Comparison of ENCODE assay signal across 9 cellular contexts in genomic region chr7:55018361-55019328, GRCh38. TPM values are rescaled to one million over a fixed set of nuclear protein-coding genes. Genes with fewer than 3 reads are reported as not detected.
DNase-seq lines count a peak whose midpoint lies in the region; ATAC-seq and TF ChIP-seq lines count a peak whose summit lies in the region.
"Had no signal": no experiment of that assay in that cellular context is flagged by ENCODE, and none has a peak within 500 bp of the region (broad histone marks: within the 10 kb centered on the region; RNA-seq: fewer than 3 reads in every experiment).

Gene EGFR (plus strand): TSS chr7:55019017. CDS start chr7:55019278, 261 bp downstream.

- no peaks in the 10 kb centered on the region for H3K36me3 Mint-ChIP-seq in CD4-positive, alpha-beta memory T cell

- no peaks in the 10 kb centered on the region for H3K9me3 ChIP-seq in CD4-positive, alpha-beta memory T cell (ENCODE audit: control insufficient read depth in 1 of 2, low read length in 2 of 2)
- H3K9me3 ChIP-seq in left ventricle myocardium inferior (replicated peaks) (peaks cover 5% of the 10 kb centered on the region), trophoblast cell (ENCODE audit: insufficient read depth, low read depth, low read length) (peaks cover 2% of the 10 kb centered on the region)

- no peak within 1 kb of the TSS for H2AK5ac ChIP-seq in trophoblast cell (ENCODE audit: low read length)

- peak within 1 kb of the TSS; percentile 87 for H3K14ac ChIP-seq in trophoblast cell (ENCODE audit: low read length)

- H3K18ac ChIP-seq in trophoblast cell (ENCODE audit: low read length), result peak within 1 kb of the TSS; percentile 88

- peaks cover 0 to 2% (median 0%) of the 10 kb centered on the region in 4 donors for H3K4me1 Mint-ChIP-seq in CD4-positive, alpha-beta memory T cell

- no peak within 1 kb of the TSS for H3K27ac Mint-ChIP-seq in CD4-positive, alpha-beta memory T cell

- peak within 1 kb of the TSS; percentile 24 for H3K23ac ChIP-seq in trophoblast cell (ENCODE audit: low read length)

- no CpG with 5 or more reads among the region's 98 CpGs for WGBS in trophoblast cell (ENCODE audit: extremely low coverage, insufficient coverage, insufficient read length)

- POLR2A ChIA-PET in CD4-positive, alpha-beta memory T cell (lab: Charles Lee; ENCODE audit: partially characterized antibody), result no interaction called here

- H3K27me3 ChIP-seq in CD4-positive, alpha-beta memory T cell (ENCODE audit: insufficient read depth, low read length), result peaks cover 12% of the 10 kb centered on the region
- H3K27me3 ChIP-seq in left ventricle myocardium inferior (ENCODE audit: low read depth) (peaks cover 58% of the 10 kb centered on the region), trophoblast cell (ENCODE audit: insufficient read depth, low read length) (no peaks in the 10 kb centered on the region)

- peak within 1 kb of the TSS; percentile 37 for H2BK12ac ChIP-seq in trophoblast cell (ENCODE audit: low read length)

- H3K4me2 ChIP-seq in trophoblast cell (ENCODE audit: low read length), result peak within 1 kb of the TSS; percentile 95

- H3K36me3 ChIP-seq in CD4-positive, alpha-beta memory T cell (ENCODE audit: insufficient read depth, low read length), result no peaks in the 10 kb centered on the region
- H3K36me3 ChIP-seq in left ventricle myocardium inferior (no peaks in the 10 kb centered on the region), trophoblast cell (ENCODE audit: control insufficient read depth in 1 of 2, insufficient read depth in 2 of 2, low read length in 2 of 2) (no peaks in the 10 kb centered on the region)

- peaks cover 8% of the 10 kb centered on the region for H3K79me2 ChIP-seq in trophoblast cell (ENCODE audit: control insufficient read depth, insufficient read depth, low read length, poor library complexity)

- no peak for DNase-seq in CD4-positive, alpha-beta memory T cell
- peak; percentile 81 for DNase-seq in HT-29 (ENCODE audit: low spot score)
- DNase-seq in anterior cingulate cortex (lab: John Stamatoyannopoulos, UW), result peak in 48 of 58 donors; percentile 19 to 81 (median 50)
- DNase-seq in left ventricle myocardium inferior, result peak; percentile 85
- DNase-seq in trophoblast cell, result peak; percentile 67 to 78
- DNase-seq in CD1c-positive myeloid dendritic cell (ENCODE audit: extremely low spot score), result no peak

- peak within 1 kb of the TSS; percentile 36 for H2BK120ac ChIP-seq in trophoblast cell (ENCODE audit: insufficient read depth, low read length, poor library complexity)

- peaks cover 14% of the 10 kb centered on the region for H3K79me1 ChIP-seq in trophoblast cell (ENCODE audit: low read length)

- intact Hi-C loops in CD4-positive, alpha-beta memory T cell (cut with micrococcal nuclease), result no loop called here
- intact Hi-C loops in left ventricle myocardium inferior (cut with micrococcal nuclease), result loop anchor here (10.0 kb wide), 2 partner anchors 174 to 236 kb away; no protein-coding TSS in a partner anchor

- no peaks in the 10 kb centered on the region for H3K4me1 ChIP-seq in CD4-positive, alpha-beta memory T cell (ENCODE audit: insufficient read depth, low read length)
- peaks cover 28% of the 10 kb centered on the region for H3K4me1 ChIP-seq in left ventricle myocardium inferior
- peaks cover 8 to 13% of the 10 kb centered on the region in 2 experiments for H3K4me1 ChIP-seq in trophoblast cell (ENCODE audit: control insufficient read depth in 1 of 2, insufficient read depth in 2 of 2, low read length in 2 of 2)

- CTCF ChIA-PET in CD4-positive, alpha-beta memory T cell (lab: Charles Lee; ENCODE audit: partially characterized antibody), result no interaction called here

- no peak within 1 kb of the TSS for H3K4me3 ChIP-seq in CD4-positive, alpha-beta memory T cell (ENCODE audit: low read length in 2 of 2)
- H3K4me3 ChIP-seq in left ventricle myocardium inferior, result peak within 1 kb of the TSS; percentile 85
- peak within 1 kb of the TSS; percentile 85 for H3K4me3 ChIP-seq in trophoblast cell (ENCODE audit: low read depth, low read length)

- peak within 1 kb of the TSS; percentile 71 for H2AFZ ChIP-seq in trophoblast cell (ENCODE audit: insufficient read depth, low read length, poor library complexity)

- peak within 1 kb of the TSS; percentile 89 for H3K9ac ChIP-seq in trophoblast cell (ENCODE audit: low read length)

- no peak for TF ChIP-seq CTCF in left ventricle myocardium inferior (IDR thresholded peaks at IDR 0.05; ENCODE audit: borderline replicate concordance)

- H3K4me3 Mint-ChIP-seq in CD4-positive, alpha-beta memory T cell, result peak within 1 kb of the TSS in 5 of 8 donors; percentile 6 to 61 (median 29)

- peak within 1 kb of the TSS; percentile 22 for H3K4ac ChIP-seq in trophoblast cell (ENCODE audit: low read depth, low read length)

- H4K91ac ChIP-seq in trophoblast cell (ENCODE audit: low read depth, low read length), result peak within 1 kb of the TSS; percentile 53

- no peak within 1 kb of the TSS for H3K27ac ChIP-seq in CD4-positive, alpha-beta memory T cell (ENCODE audit: low read depth, low read length)
- H3K27ac ChIP-seq in left ventricle myocardium inferior (replicated peaks) (peak within 1 kb of the TSS; percentile 96), trophoblast cell (ENCODE audit: low read depth, low read length) (peak within 1 kb of the TSS; percentile 74)
- H3K27ac ChIP-seq: HL-60 had no signal

- peaks cover 0 to 4% (median under 1%) of the 10 kb centered on the region in 8 donors for H3K9me3 Mint-ChIP-seq in CD4-positive, alpha-beta memory T cell

- ATAC-seq in HG02623 (IDR thresholded peaks at IDR 0.05; ENCODE audit: unreplicated experiment), result no peak
- no peak for ATAC-seq in GM19455 (IDR thresholded peaks at IDR 0.05; ENCODE audit: unreplicated experiment)

- peak within 1 kb of the TSS; percentile 11 for H4K8ac ChIP-seq in trophoblast cell (ENCODE audit: low read depth, low read length)

- peaks cover 27 to 45% of the 10 kb centered on the region in 2 donors for H3K27me3 Mint-ChIP-seq in CD4-positive, alpha-beta memory T cell

- peak within 1 kb of the TSS; percentile 82 for H2BK5ac ChIP-seq in trophoblast cell (ENCODE audit: low read depth, low read length, poor library complexity)

- H4K12ac ChIP-seq in trophoblast cell (ENCODE audit: low read depth, low read length), result peak within 1 kb of the TSS; percentile 35

RNA-seq across cellular contexts. Expression of gene EGFR, which starts in this region (rescaled TPM):
- not detected for total RNA-seq in CD4-positive, alpha-beta memory T cell
- polyA plus RNA-seq in CD4-positive, alpha-beta memory T cell, result not detected
- total RNA-seq in HT-29 (2014; rRNA removed; shearing (Covaris generic)), result 28.1 and 30.4 TPM in 2 replicates
- 6.1 TPM for total RNA-seq in left ventricle myocardium inferior
- polyA plus RNA-seq in trophoblast cell (2013), result 29.0 and 30.5 TPM in 2 replicates

Comparison
In these comparisons a context has a peak if more than half of its experiments do, and no peak if none do; other contexts are left out.
1. DNase-seq: peak in HT-29 (single experiment), anterior cingulate cortex (48 of 58), left ventricle myocardium inferior (single experiment) and trophoblast cell (2 of 2); none in CD4-positive, alpha-beta memory T cell (0 of 5) and CD1c-positive myeloid dendritic cell (single experiment).
2. H3K4me3 ChIP-seq: peak in left ventricle myocardium inferior (single experiment) and trophoblast cell (single experiment); none in CD4-positive, alpha-beta memory T cell (0 of 2).